ENCODE assay signal across 26 cellular contexts in the genomic region with DNA sequence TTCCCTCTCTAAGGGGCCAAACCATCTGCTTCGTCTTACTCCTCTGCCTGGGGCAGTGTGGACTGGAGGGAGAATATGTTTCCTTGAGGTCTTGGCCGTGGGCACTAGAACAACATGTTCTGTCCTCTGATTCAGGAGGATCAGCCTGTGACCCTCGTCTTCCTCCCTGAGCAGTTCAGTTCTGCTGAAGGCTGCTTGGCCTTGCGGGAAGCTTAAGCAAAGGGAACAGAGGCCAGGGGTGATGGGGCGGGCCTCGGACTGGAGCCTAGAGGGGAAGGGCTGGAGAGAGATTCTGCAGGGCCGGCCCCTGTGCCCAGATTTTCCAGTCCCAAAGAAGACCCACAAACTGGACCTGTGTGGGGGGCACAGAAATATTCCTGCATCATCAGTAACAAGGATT. TPM values are rescaled to one million over a fixed set of nuclear protein-coding genes. Genes with fewer than 3 reads are reported as not detected.
DNase-seq lines count a peak whose midpoint lies in the region; ATAC-seq, FAIRE-seq and TF ChIP-seq lines count a peak whose summit lies in the region.
"Had no signal": no experiment of that assay in that cellular context is flagged by ENCODE, and none has a peak within 500 bp of the region (broad histone marks: within the 10 kb centered on the region; RNA-seq: fewer than 3 reads in every experiment).

No MANE protein-coding gene starts in this region.

- intact Hi-C loops in lower leg skin (cut with DNase I; ENCODE audit: low total_unique reads), result loop anchor here (10.0 kb wide), 1 partner anchor 647 kb away; no protein-coding TSS in a partner anchor

- 0 out of 2 replicates have a peak overlapping the region, but pooled peaks have one; percentile 76 for H3K27ac Mint-ChIP-seq in GM23338
- peak overlapping the region; percentile 64; the same call in 1 of the 2 replicates for H3K27ac Mint-ChIP-seq in WTC11
- H3K27ac Mint-ChIP-seq in activated T-helper 17 cell treated with anti-CD3 and anti-CD28 coated beads, Interleukin-2, amount 50 U/mL, for 72 hours, result no peak overlapping the region
- H3K27ac Mint-ChIP-seq: dendritic cell treated with granulocyte-macrophage colony-stimulating factor and Interleukin-4, amounts not matched to agents 40 ng/mL and 50 ng/mL, for 4 days; T-helper 2 cell treated with Interferon-gamma antibody and Interleukin-4, amounts not matched to agents 5 μg/mL and 100 μg/mL, for 36 hours had no signal

- POLR2A ChIA-PET in WTC11 (lab: Charles Lee), result no interaction called here

- no peaks in the 10 kb centered on the region for H3K9me3 ChIP-seq in hepatocyte (ENCODE audit: low read depth)
- H3K9me3 ChIP-seq: BE2C, pancreas, Peyer's patch, tibial nerve had no signal

- no peaks in the 10 kb centered on the region for H4K20me1 ChIP-seq in GM23338 (replicated peaks; ENCODE audit: insufficient read depth)
- no peaks in the 10 kb centered on the region for H4K20me1 ChIP-seq in hepatocyte (ENCODE audit: insufficient read depth, poor library complexity, severe bottlenecking)

- TF ChIP-seq CTCF in GM23338 (conservative IDR thresholded peaks at IDR 0.05; ENCODE audit: low read depth in 2 of 2), result no peak
- no peak for TF ChIP-seq CTCF in WTC11 (IDR thresholded peaks at IDR 0.05)
- no peak for TF ChIP-seq CTCF in lower leg skin (IDR thresholded peaks at IDR 0.05)
- no peak for TF ChIP-seq CTCF in hepatocyte (IDR thresholded peaks at IDR 0.05; ENCODE audit: poor library complexity)

- H3K36me3 ChIP-seq in GM23338 (ENCODE audit: insufficient read depth), result no peaks in the 10 kb centered on the region
- no peaks in the 10 kb centered on the region for H3K36me3 ChIP-seq in hepatocyte (replicated peaks; ENCODE audit: insufficient read depth, low read depth)
- H3K36me3 ChIP-seq: BE2C, pancreas, Peyer's patch, tibial nerve had no signal

- H3K4me2 ChIP-seq in GM23338 (0 out of 2 replicates have a peak overlapping the region, but pooled peaks have one; percentile 31), hepatocyte (no peak overlapping the region)

- no peaks in the 10 kb centered on the region for H3F3A ChIP-seq in GM23338 (replicated peaks; ENCODE audit: low read depth)

- H3K4me3 ChIP-seq in GM23338, result no peak overlapping the region
- H3K4me3 ChIP-seq in lower leg skin (ENCODE audit: low read depth, poor library complexity, severe bottlenecking), result no peak overlapping the region
- no peak overlapping the region for H3K4me3 ChIP-seq in hepatocyte
- H3K4me3 ChIP-seq: GM12878, pancreas, Peyer's patch, tibial nerve had no signal

- no peak for TF ChIP-seq POLR2A in lower leg skin (IDR thresholded peaks at IDR 0.05)

- H3K4me1 Mint-ChIP-seq in GM23338 (peaks cover 17% of the 10 kb centered on the region), WTC11 (peaks cover 20% of the 10 kb centered on the region)
- no peaks in the 10 kb centered on the region for H3K4me1 Mint-ChIP-seq in activated T-helper 17 cell treated with anti-CD3 and anti-CD28 coated beads, Interleukin-2, amount 50 U/mL, for 72 hours

- WGBS in lower leg skin, 2 donors, result 76 to 77% methylated on average over 7 of the region's 7 CpGs
- 73% methylated on average over 7 of the region's 7 CpGs for WGBS in hepatocyte (ENCODE audit: low lambda C conversion rate, missing lambda C conversion rate)

- H3K36me3 Mint-ChIP-seq in GM23338 (ENCODE audit: low read depth), result peaks cover 3% of the 10 kb centered on the region; the same call in 1 of the 3 replicates
- no peaks in the 10 kb centered on the region for H3K36me3 Mint-ChIP-seq in WTC11
- H3K36me3 Mint-ChIP-seq in activated T-helper 17 cell treated with anti-CD3 and anti-CD28 coated beads, Interleukin-2, amount 50 U/mL, for 72 hours (ENCODE audit: low read depth), result no peaks in the 10 kb centered on the region

- DNase-seq in GM23338 (ENCODE audit: low spot score) (no peak), WTC11 (ENCODE audit: low spot score) (peak; percentile 12), lower leg skin (ENCODE audit: low spot score in 2 of 2) (peak; percentile 12 to 76), renal cortical epithelial cell (ENCODE audit: low read depth) (peak; percentile 1), RKO (ENCODE audit: low spot score) (no peak), hepatocyte (ENCODE audit: low spot score) (no peak), HTR-8/SVneo (ENCODE audit: insufficient read length, low spot score) (no peak)
- DNase-seq: activated naive CD4-positive, alpha-beta T cell treated with Interleukin-2 at 50 U/mL for 16 hours; activated T-cell treated with anti-CD3 and anti-CD28 coated beads, Interleukin-2, amount 50 U/mL, for 4 hours; BE2C; central memory CD4-positive, alpha-beta T cell; DMS153; erythroblast; NCI-H2107; NCI-H345; NCI-H748 treated with DMSO at 0.1 percent for 48 hours; nephron progenitor cell; SHP77 treated with DMSO at 0.1 percent for 48 hours had no signal

- H3K27me3 Mint-ChIP-seq in GM23338 (ENCODE audit: insufficient read depth, low read depth, poor library complexity), result peaks cover 10% of the 10 kb centered on the region
- no peaks in the 10 kb centered on the region for H3K27me3 Mint-ChIP-seq in WTC11 (ENCODE audit: low read depth)
- peaks cover 4% of the 10 kb centered on the region for H3K27me3 Mint-ChIP-seq in activated T-helper 17 cell treated with anti-CD3 and anti-CD28 coated beads, Interleukin-2, amount 50 U/mL, for 72 hours

- 0 out of 2 replicates have a peak, but pooled peaks cover 3% of the 10 kb centered on the region for H3K9me2 ChIP-seq in GM23338 (ENCODE audit: insufficient read depth)
- no peaks in the 10 kb centered on the region for H3K9me2 ChIP-seq in hepatocyte (replicated peaks; ENCODE audit: insufficient read depth)

- peaks cover 10% of the 10 kb centered on the region for H3K4me1 ChIP-seq in GM23338 (ENCODE audit: insufficient read depth)
- peaks cover 3% of the 10 kb centered on the region for H3K4me1 ChIP-seq in hepatocyte (ENCODE audit: insufficient read depth)
- H3K4me1 ChIP-seq: BE2C, pancreas had no signal

- H3K9me3 Mint-ChIP-seq in GM23338, result no peaks in the 10 kb centered on the region
- no peaks in the 10 kb centered on the region for H3K9me3 Mint-ChIP-seq in WTC11
- H3K9me3 Mint-ChIP-seq in activated T-helper 17 cell treated with anti-CD3 and anti-CD28 coated beads, Interleukin-2, amount 50 U/mL, for 72 hours, result no peaks in the 10 kb centered on the region
- H3K9me3 Mint-ChIP-seq: activated T-cell treated with anti-CD3 and anti-CD28 coated beads, Interleukin-2, amount 50 U/mL, for 4 hours; dendritic cell treated with granulocyte-macrophage colony-stimulating factor and Interleukin-4, amounts not matched to agents 40 ng/mL and 50 ng/mL, for 4 days; nephron progenitor cell; T-helper 2 cell treated with Interferon-gamma antibody and Interleukin-4, amounts not matched to agents 5 μg/mL and 100 μg/mL, for 36 hours had no signal

- peak overlapping the region; percentile 47; the same call in 1 of the 2 replicates for H2AFZ ChIP-seq in GM23338
- no peak overlapping the region for H2AFZ ChIP-seq in hepatocyte

- no peaks in the 10 kb centered on the region for H3K27me3 ChIP-seq in GM23338 (ENCODE audit: insufficient read depth)
- H3K27me3 ChIP-seq in hepatocyte, result no peaks in the 10 kb centered on the region
- H3K27me3 ChIP-seq: pancreas, Peyer's patch had no signal

- ATAC-seq in GM23338, result peak; percentile 11
- ATAC-seq in WTC11, result peak; percentile 10; the same call in 1 of the 2 replicates
- ATAC-seq in activated T-helper 17 cell treated with anti-CD3 and anti-CD28 coated beads, Interleukin-2, amount 50 U/mL, for 72 hours (replicated peaks), result no peak
- ATAC-seq: activated T-cell treated with anti-CD3 and anti-CD28 coated beads, Interleukin-2, amount 50 U/mL, for 4 hours; GM12878; pancreas had no signal

- FAIRE-seq in HTR-8/SVneo (lab: Jason Lieb, UNC), result no peak
- FAIRE-seq: GM12878, keratinocyte, pancreas had no signal

- H3K27ac ChIP-seq in GM23338 (ENCODE audit: low read depth) (no peak overlapping the region), hepatocyte (no peak overlapping the region)
- H3K27ac ChIP-seq: pancreas, Peyer's patch, tibial nerve had no signal

- CTCF ChIA-PET in WTC11 (lab: Charles Lee), result no interaction called here

- H3K4me3 Mint-ChIP-seq in GM23338, result no peak overlapping the region
- H3K4me3 Mint-ChIP-seq in WTC11, result no peak overlapping the region
- H3K4me3 Mint-ChIP-seq in activated T-helper 17 cell treated with anti-CD3 and anti-CD28 coated beads, Interleukin-2, amount 50 U/mL, for 72 hours, result no peak overlapping the region
- H3K4me3 Mint-ChIP-seq: activated T-cell treated with anti-CD3 and anti-CD28 coated beads, Interleukin-2, amount 50 U/mL, for 4 hours; dendritic cell treated with granulocyte-macrophage colony-stimulating factor and Interleukin-4, amounts not matched to agents 40 ng/mL and 50 ng/mL, for 4 days; T-helper 2 cell treated with Interferon-gamma antibody and Interleukin-4, amounts not matched to agents 5 μg/mL and 100 μg/mL, for 36 hours had no signal

- H3K79me2 ChIP-seq in GM23338 (replicated peaks; ENCODE audit: insufficient read depth), result no peaks in the 10 kb centered on the region
- H3K79me2 ChIP-seq in hepatocyte, result no peaks in the 10 kb centered on the region

TF ChIP-seq in GM23338, 12 proteins besides CTCF, POLR2A, EP300 and RAD21 (continues in another document):
- TF ChIP-seq STAT1 (IDR thresholded peaks at IDR 0.05; ENCODE audit: unreplicated experiment), result no peak

TF ChIP-seq in WTC11, 78 proteins besides CTCF, POLR2A, EP300 and RAD21 (continues in another document):
- TF ChIP-seq GABPB1 (CRISPR knock-in tag; IDR thresholded peaks at IDR 0.05), result no peak
- no peak for TF ChIP-seq GTF2I (CRISPR knock-in tag; conservative IDR thresholded peaks at IDR 0.05)
- TF ChIP-seq ZNF138 (CRISPR knock-in tag; conservative IDR thresholded peaks at IDR 0.05), result no peak
- no peak for TF ChIP-seq TCF7 (CRISPR knock-in tag; IDR thresholded peaks at IDR 0.05; ENCODE audit: low read depth)
- TF ChIP-seq NR2C2 (CRISPR knock-in tag; IDR thresholded peaks at IDR 0.05), result no peak
- TF ChIP-seq ZNF317 (CRISPR knock-in tag; IDR thresholded peaks at IDR 0.05; ENCODE audit: borderline replicate concordance, low read depth), result no peak
- no peak for TF ChIP-seq FOXJ3 (CRISPR knock-in tag; IDR thresholded peaks at IDR 0.05; ENCODE audit: borderline replicate concordance)

RNA-seq across cellular contexts. Expression of gene ST14, which starts 58.0 kb away (rescaled TPM):
- total RNA-seq in GM23338 (2014; rRNA removed; shearing (Covaris generic)), result 32.7 and 36.3 TPM in 2 replicates
- polyA plus RNA-seq in GM23338 (2016; fragmentation: Nextera tagmentation; extraction: Ambion mirVana) (7.9 and 8.3 TPM in 2 replicates), hepatocyte (81.4 and 93.3 TPM in 2 replicates)
- total RNA-seq in WTC11 (2021) (27.5 to 33.9 TPM (median 27.8 TPM) in 3 replicates), lower leg skin (100 to 1,000 TPM in 1 of 4 donors, 10 to 100 TPM in 3; 75.4 to 107 (median 87.1) TPM), renal cortical epithelial cell (35.1 and 137 TPM in 2 replicates), hepatocyte (80.8 and 85.2 TPM in 2 replicates)
- under 1 TPM in 1 of 2 donors, not detected in 1; 0.09 TPM for total RNA-seq in activated T-helper 17 cell treated with anti-CD3 and anti-CD28 coated beads, Interleukin-2, amount 50 U/mL, for 72 hours

Comparison
In these comparisons a context has a peak if more than half of its experiments do, and no peak if none do; other contexts are left out.
1. DNase-seq: peak in WTC11 (single experiment), lower leg skin (2 of 2) and renal cortical epithelial cell (single experiment); none in GM23338 (single experiment), RKO (single experiment), hepatocyte (single experiment) and HTR-8/SVneo (single experiment).
2. RNA of gene ST14, which starts 58.0 kb away (total RNA-seq): 75.4 to 107 TPM in lower leg skin, 80.8 to 85.2 TPM in hepatocyte, 35.1 to 137 TPM in renal cortical epithelial cell, 27.5 to 33.9 TPM in WTC11 and 32.7 to 36.3 TPM in GM23338; 0.09 TPM in activated T-helper 17 cell treated with anti-CD3 and anti-CD28 coated beads, Interleukin-2, amount 50 U/mL, for 72 hours; every median in the first group is over 10 times any median in the second.